10 cellular contexts compared by ENCODE assay signal in the genomic region with DNA sequence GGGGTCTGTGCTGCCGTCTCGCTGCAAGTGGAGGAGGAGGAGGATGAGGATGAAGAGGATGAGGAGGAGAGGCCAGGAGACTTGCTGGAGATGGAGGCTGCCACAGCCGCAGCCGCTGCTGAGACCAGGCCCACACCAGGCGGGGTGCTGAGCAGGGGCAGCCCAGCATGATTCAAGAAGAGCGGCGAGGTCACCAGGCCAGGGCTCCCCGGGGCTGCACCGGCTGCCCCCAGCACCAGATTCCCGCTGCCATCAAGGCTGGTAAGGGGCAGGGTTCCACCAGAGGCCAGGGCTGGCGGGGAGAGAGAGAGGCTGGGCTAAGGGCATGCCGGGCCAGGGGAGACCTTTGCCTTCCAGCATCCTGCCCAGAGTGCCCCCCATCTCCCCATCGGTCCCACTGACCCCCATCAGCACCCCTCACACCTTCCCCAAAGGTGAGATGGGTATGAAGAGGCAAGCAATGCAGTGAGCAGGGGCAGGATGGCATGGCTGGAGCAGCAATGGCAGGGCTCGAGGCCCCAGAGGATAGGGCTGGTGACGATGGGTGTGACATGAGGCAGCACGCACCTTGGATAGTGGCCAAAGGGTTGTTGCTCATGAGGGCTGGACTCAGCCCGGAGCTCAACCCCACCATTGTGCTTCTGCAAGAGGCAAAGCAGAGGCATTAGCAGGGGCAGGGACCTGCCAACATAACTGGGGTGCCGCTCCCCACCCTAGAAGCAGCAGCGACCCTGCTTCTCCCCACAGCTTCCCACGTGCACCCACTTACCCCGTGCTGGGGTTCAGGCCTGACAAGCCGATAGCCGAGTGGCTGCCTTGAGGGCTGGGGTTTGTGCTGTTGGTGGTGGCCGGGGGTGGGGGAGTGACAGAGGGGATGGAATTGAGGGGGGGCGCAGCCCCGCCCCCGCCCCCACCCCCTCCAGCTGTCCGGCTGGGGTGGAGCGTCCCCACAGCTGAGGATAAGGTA. TPM values are rescaled to one million over a fixed set of nuclear protein-coding genes. Genes with fewer than 3 reads are reported as not detected.
DNase-seq lines count a peak whose midpoint lies in the region; ATAC-seq and TF ChIP-seq lines count a peak whose summit lies in the region.
"Had no signal": no experiment of that assay in that cellular context is flagged by ENCODE, and none has a peak within 500 bp of the region (broad histone marks: within the 10 kb centered on the region; RNA-seq: fewer than 3 reads in every experiment).

No MANE protein-coding gene starts in this region.

- H2AFZ ChIP-seq in mammary epithelial cell (ENCODE audit: low read depth, low read length) (no peak overlapping the region), GM23338 (no peak overlapping the region)

- intact Hi-C loops in mammary epithelial cell (cut with micrococcal nuclease), result loop anchor here (1.0 to 2.0 kb wide), 2 partner anchors 94 to 133 kb away; partner anchors contain the start of gene RABAC1

- H3K4me1 ChIP-seq in mammary epithelial cell (ENCODE audit: insufficient read depth, low read length) (peaks cover 17% of the 10 kb centered on the region), GM23338 (ENCODE audit: insufficient read depth) (peaks cover 16% of the 10 kb centered on the region)

- H3K36me3 Mint-ChIP-seq in GM23338 (ENCODE audit: low read depth), result no peaks in the 10 kb centered on the region

- WGBS in mammary epithelial cell (ENCODE audit: low coverage, missing lambda C conversion rate), result 69% methylated on average over 13 of the region's 29 CpGs

- no peak overlapping the region for H3K27ac Mint-ChIP-seq in GM23338

- no peaks in the 10 kb centered on the region for H3K9me3 Mint-ChIP-seq in GM23338

- no peak overlapping the region for H3K4me3 ChIP-seq in mammary epithelial cell (replicated peaks in 1 of 3; ENCODE audit: insufficient read depth in 1 of 3, low read depth in 2 of 3, low read length in 3 of 3)
- H3K4me3 ChIP-seq in GM23338, result no peak overlapping the region

- no peak overlapping the region for H3K27ac ChIP-seq in mammary epithelial cell (ENCODE audit: insufficient read depth, low read depth, low read length)
- H3K27ac ChIP-seq in GM23338 (ENCODE audit: low read depth), result no peak overlapping the region

- no peaks in the 10 kb centered on the region for H3K9me2 ChIP-seq in GM23338 (ENCODE audit: insufficient read depth)

- H3K9ac ChIP-seq in mammary epithelial cell (ENCODE audit: insufficient read depth, low read length), result no peak overlapping the region

- dilution Hi-C loops in mammary epithelial cell (cut with HindIII; ENCODE audit: low sequenced_read_pairs), result no loop called here

- no peaks in the 10 kb centered on the region for H3K9me3 ChIP-seq in mammary epithelial cell (replicated peaks; ENCODE audit: insufficient read depth, low read length)

- 0 out of 2 replicates have a peak, but pooled peaks cover 9% of the 10 kb centered on the region for H3F3A ChIP-seq in GM23338 (replicated peaks; ENCODE audit: low read depth)

- H3K79me2 ChIP-seq in mammary epithelial cell (ENCODE audit: insufficient read depth, low read length) (no peaks in the 10 kb centered on the region), GM23338 (replicated peaks; ENCODE audit: insufficient read depth) (no peaks in the 10 kb centered on the region)

- H3K27me3 ChIP-seq in mammary epithelial cell (ENCODE audit: insufficient read depth, low read length), result no peaks in the 10 kb centered on the region
- no peaks in the 10 kb centered on the region for H3K27me3 ChIP-seq in GM23338 (ENCODE audit: insufficient read depth)

- no TSS peak for BruUV-seq in mammary epithelial cell (replicated peaks; lab: Mats Ljungman, UMichigan)

- peaks cover 47% of the 10 kb centered on the region for H3K4me1 Mint-ChIP-seq in GM23338

- H3K4me3 Mint-ChIP-seq in GM23338, result no peak overlapping the region

- H4K20me1 ChIP-seq in mammary epithelial cell (ENCODE audit: insufficient read depth, low read length) (no peaks in the 10 kb centered on the region), GM23338 (replicated peaks; ENCODE audit: insufficient read depth) (no peaks in the 10 kb centered on the region)

- TF ChIP-seq CTCF in mammary epithelial cell (conservative IDR thresholded peaks at IDR 0.05 in 1 of 2, IDR thresholded peaks at IDR 0.05 in 1 of 2; ENCODE audit: extremely low read depth in 1 of 2, insufficient read depth in 1 of 2, low read depth in 1 of 2, low read length in 2 of 2) (no peak), GM23338 (conservative IDR thresholded peaks at IDR 0.05; ENCODE audit: low read depth in 2 of 2) (no peak)

- H3K36me3 ChIP-seq in mammary epithelial cell (ENCODE audit: insufficient read depth, low read length) (no peaks in the 10 kb centered on the region), GM23338 (ENCODE audit: insufficient read depth) (no peaks in the 10 kb centered on the region)

- H3K27me3 Mint-ChIP-seq in GM23338 (ENCODE audit: insufficient read depth, low read depth, poor library complexity), result peaks cover 20% of the 10 kb centered on the region

- CTCF ChIA-PET in mammary epithelial cell (lab: Charles Lee; ENCODE audit: low non-redundant PET), result no interaction called here

- ATAC-seq in GM23338 (no peak), HG03108 (IDR thresholded peaks at IDR 0.05; ENCODE audit: unreplicated experiment) (no peak)

- DNase-seq in NCI-H345 (lab: John Stamatoyannopoulos, UW) (peak; percentile 6), NCI-H345 treated with DMSO at 0.1 percent for 48 hours (lab: John Stamatoyannopoulos, UW; ENCODE audit: unreplicated experiment) (no peak), HT-29 (ENCODE audit: low spot score) (peak; percentile 75), mammary epithelial cell (peak; percentile 63), myocyte (ENCODE audit: low read depth) (peak; percentile 38), GM23338 (ENCODE audit: low spot score) (no peak)
- DNase-seq in stimulated activated CD4-positive, alpha-beta T cell treated with anti-CD3 and anti-CD28 coated beads, Interleukin-4, amount 100 ng/mL, for 1 hour, result no peak
- DNase-seq: amygdala, occipital lobe had no signal

- in situ Hi-C loops in mammary epithelial cell (cut with MboI; ENCODE audit: low sequenced_read_pairs in 2 of 2), result no loop called here

- H3K4me2 ChIP-seq in mammary epithelial cell (ENCODE audit: insufficient read depth, low read depth, low read length) (no peak overlapping the region), GM23338 (no peak overlapping the region)

TF ChIP-seq in GM23338, 12 proteins besides CTCF, POLR2A, EP300 and RAD21:
- no peak for TF ChIP-seq ETS1 (IDR thresholded peaks at IDR 0.05)
- no peak for TF ChIP-seq CREB1 (CRISPR knock-in tag; IDR thresholded peaks at IDR 0.05; ENCODE audit: low read depth)
TF ChIP-seq in GM23338: peak in this region for 0.

RNA-seq across cellular contexts. Expression of gene ZNF574, which starts 15.6 kb away (rescaled TPM):
- 44.5 and 48.5 TPM in 2 replicates for total RNA-seq in HT-29 (2014; rRNA removed; shearing (Covaris generic))
- total RNA-seq in mammary epithelial cell (10 to 100 TPM; 16.8 to 19.7 TPM), myocyte (18.6 and 20.1 TPM in 2 replicates)
- polyA plus RNA-seq in mammary epithelial cell (16.6 TPM), GM23338 (2016; fragmentation: Nextera tagmentation; extraction: Ambion mirVana) (18.7 and 19.4 TPM in 2 replicates)
- polyA minus RNA-seq in mammary epithelial cell, result 20.6 TPM
- polyA plus RNA-seq in myocyte (2012), result 10.7 TPM
- 50.8 and 61.2 TPM in 2 replicates for total RNA-seq in GM23338 (2014; rRNA removed; shearing (Covaris generic))

RNA-seq across cellular contexts. Expression of gene GRIK5, which starts 21.6 kb away (rescaled TPM):
- total RNA-seq in HT-29 (2014; rRNA removed; shearing (Covaris generic)), result 0.21 TPM in 1 of 2 replicates, not detected in the other
- total RNA-seq in mammary epithelial cell (under 1 TPM in 1 of 2 donors, not detected in 1; 0.45 TPM), myocyte (0.13 TPM in 1 of 2 replicates, not detected in the other)
- polyA plus RNA-seq in mammary epithelial cell (0.08 TPM), GM23338 (2016; fragmentation: Nextera tagmentation; extraction: Ambion mirVana) (5.1 and 6.2 TPM in 2 replicates)
- not detected for polyA minus RNA-seq in mammary epithelial cell
- polyA plus RNA-seq in myocyte (2012), result 0.20 TPM
- total RNA-seq in GM23338 (2014; rRNA removed; shearing (Covaris generic)), result 34.3 and 42.5 TPM in 2 replicates

RNA-seq across cellular contexts. Expression of gene POU2F2, which starts 40.7 kb away (rescaled TPM):
- 0.03 and 0.44 TPM in 2 replicates for total RNA-seq in HT-29 (2014; rRNA removed; shearing (Covaris generic))
- total RNA-seq in mammary epithelial cell (10 to 100 TPM in 1 of 2 donors, under 1 TPM in 1; 0.83 to 12.5 TPM), myocyte (0.03 TPM in 1 of 2 replicates, not detected in the other)
- polyA plus RNA-seq in mammary epithelial cell (1.3 TPM), GM23338 (2016; fragmentation: Nextera tagmentation; extraction: Ambion mirVana) (4.6 and 5.1 TPM in 2 replicates)
- not detected for polyA minus RNA-seq in mammary epithelial cell
- 0.18 TPM for polyA plus RNA-seq in myocyte (2012)
- 2.3 and 2.4 TPM in 2 replicates for total RNA-seq in GM23338 (2014; rRNA removed; shearing (Covaris generic))

Comparison
In these comparisons a context has a peak if more than half of its experiments do, and no peak if none do; other contexts are left out.
1. DNase-seq: peak in NCI-H345 (single experiment), HT-29 (single experiment), mammary epithelial cell (single experiment) and myocyte (single experiment); none in NCI-H345 treated with DMSO at 0.1 percent for 48 hours (single experiment), GM23338 (single experiment) and stimulated activated CD4-positive, alpha-beta T cell treated with anti-CD3 and anti-CD28 coated beads, Interleukin-4, amount 100 ng/mL, for 1 hour (single experiment).
2. RNA of gene GRIK5, which starts 21.6 kb away (total RNA-seq): 34.3 to 42.5 TPM in GM23338; 0.45 TPM in mammary epithelial cell, 0.13 TPM in myocyte and 0.21 TPM in HT-29; every median in the first group is over 10 times any median in the second.